4 cellular contexts compared by ENCODE assay signal in genomic region chr4:167144605-167145004, GRCh38.
"Had no signal": no experiment of that assay in that cellular context is flagged by ENCODE, and none has a peak within 500 bp of the region (broad histone marks: within the 10 kb centered on the region; RNA-seq: fewer than 3 reads in every experiment).

No MANE protein-coding gene starts in this region.

- H3K4me3 Mint-ChIP-seq: IgD-negative memory B cell had no signal

- H3K27ac Mint-ChIP-seq: IgD-negative memory B cell had no signal

- H3K36me3 Mint-ChIP-seq: IgD-negative memory B cell had no signal

- DNase-seq: IMR-90, KBM-7, KG1 had no signal

- H3K27me3 Mint-ChIP-seq: IgD-negative memory B cell had no signal

- H3K4me1 Mint-ChIP-seq: IgD-negative memory B cell had no signal
